Comparison of ENCODE assay signal across 8 cellular contexts in genomic region chr11:65833297-65834030, GRCh38.
A peak's percentile ranks its signal among the peaks of the same experiment; 100 is the strongest.
DNase-seq lines count a peak whose midpoint lies in the region; TF ChIP-seq lines count a peak whose summit lies in the region.

TSS of gene SNX32 (plus strand) at chr11:65833963. CDS start at chr11:65834066, 103 bp downstream.

- no peak within 1 kb of the TSS for H3K4me3 Mint-ChIP-seq in T-helper 2 cell treated with Interferon-gamma antibody and Interleukin-4, amounts not matched to agents 5 μg/mL and 100 μg/mL, for 36 hours

- POLR2A ChIA-PET in HEK293T (lab: Yijun Ruan, JAX): interaction anchor here (1.4 to 1.7 kb wide), 3 partner anchors 25 to 121 kb away, joined by 3 to 4 read pairs (median 3); partner anchors contain the start of genes CFL1 and FIBP

- peak; percentile 83 for DNase-seq in ELR (ENCODE audit: low read depth)
- peak; percentile 98 for DNase-seq in HEK293T (ENCODE audit: extremely low spot score)
- peak; percentile 86 for DNase-seq in NCI-H128 (lab: John Stamatoyannopoulos, UW; ENCODE audit: unreplicated experiment)
- peak; percentile 94 for DNase-seq in T-helper 2 cell treated with Interferon-gamma antibody and Interleukin-4, amounts not matched to agents 5 μg/mL and 100 μg/mL, for 36 hours (ENCODE audit: low spot score)
- DNase-seq in astrocyte of the cerebellum (ENCODE audit: low read depth): peak; percentile 80
- DNase-seq in hypothalamus (lab: John Stamatoyannopoulos, UW): peak; percentile 73 to 97 (median 91)
- peak; percentile 99 for DNase-seq in retina
- DNase-seq in HCEC 1CT: no peak

- H3K9me3 Mint-ChIP-seq in T-helper 2 cell treated with Interferon-gamma antibody and Interleukin-4, amounts not matched to agents 5 μg/mL and 100 μg/mL, for 36 hours: no peaks in the 10 kb centered on the region

- H3K4me1 Mint-ChIP-seq in T-helper 2 cell treated with Interferon-gamma antibody and Interleukin-4, amounts not matched to agents 5 μg/mL and 100 μg/mL, for 36 hours (ENCODE audit: low read depth): peaks cover 12% of the 10 kb centered on the region

- peak within 1 kb of the TSS; percentile 74 for H3K4me3 ChIP-seq in astrocyte of the cerebellum (ENCODE audit: low read depth, low read length)

- H3K36me3 Mint-ChIP-seq in T-helper 2 cell treated with Interferon-gamma antibody and Interleukin-4, amounts not matched to agents 5 μg/mL and 100 μg/mL, for 36 hours (ENCODE audit: low read depth): no peaks in the 10 kb centered on the region

- no peak for TF ChIP-seq CTCF in astrocyte of the cerebellum (IDR thresholded peaks at IDR 0.05; ENCODE audit: low read depth, low read length, missing control alignments)

- in situ Hi-C loops in astrocyte of the cerebellum (cut with HindIII; ENCODE audit: low sequenced_read_pairs): no loop called here

- peaks cover 16% of the 10 kb centered on the region for H3K27me3 Mint-ChIP-seq in T-helper 2 cell treated with Interferon-gamma antibody and Interleukin-4, amounts not matched to agents 5 μg/mL and 100 μg/mL, for 36 hours (ENCODE audit: low read depth)

- no peak within 1 kb of the TSS for H3K27ac Mint-ChIP-seq in T-helper 2 cell treated with Interferon-gamma antibody and Interleukin-4, amounts not matched to agents 5 μg/mL and 100 μg/mL, for 36 hours

- CTCF ChIA-PET in HEK293T (lab: Yijun Ruan, JAX): interaction anchor here (0.5 kb wide), 1 partner anchor 11 kb away, joined by 5 read pairs; no protein-coding TSS in a partner anchor

TF ChIP-seq in HEK293T, 16 proteins besides CTCF, POLR2A, EP300 and RAD21:
- TF ChIP-seq ELF4 (IDR thresholded peaks at IDR 0.05) (no peak), FOXK2 (IDR thresholded peaks at IDR 0.05) (no peak), FOXA1 (IDR thresholded peaks at IDR 0.05) (no peak), CTBP1 (IDR thresholded peaks at IDR 0.05; ENCODE audit: borderline replicate concordance) (no peak), SP1 (IDR thresholded peaks at IDR 0.05) (peak; percentile 70; the same call in 1 of the 2 replicates), BHLHE40 (IDR thresholded peaks at IDR 0.05; ENCODE audit: borderline replicate concordance) (no peak), ZNF384 (IDR thresholded peaks at IDR 0.05) (no peak), TARDBP (IDR thresholded peaks at IDR 0.05) (no peak), SUZ12 (IDR thresholded peaks at IDR 0.05) (no peak), NFRKB (IDR thresholded peaks at IDR 0.05) (no peak), ARNT (IDR thresholded peaks at IDR 0.05) (no peak), HDGF (IDR thresholded peaks at IDR 0.05; ENCODE audit: borderline replicate concordance) (no peak), L3MBTL2 (conservative IDR thresholded peaks at IDR 0.05) (peak; percentile 81), FOXM1 (IDR thresholded peaks at IDR 0.05; ENCODE audit: borderline replicate concordance) (no peak), PKNOX1 (IDR thresholded peaks at IDR 0.05) (peak; percentile 99), LEF1 (IDR thresholded peaks at IDR 0.05; ENCODE audit: borderline replicate concordance) (no peak)
TF ChIP-seq in HEK293T: peak in this region for 3.
